In the genomic region with DNA sequence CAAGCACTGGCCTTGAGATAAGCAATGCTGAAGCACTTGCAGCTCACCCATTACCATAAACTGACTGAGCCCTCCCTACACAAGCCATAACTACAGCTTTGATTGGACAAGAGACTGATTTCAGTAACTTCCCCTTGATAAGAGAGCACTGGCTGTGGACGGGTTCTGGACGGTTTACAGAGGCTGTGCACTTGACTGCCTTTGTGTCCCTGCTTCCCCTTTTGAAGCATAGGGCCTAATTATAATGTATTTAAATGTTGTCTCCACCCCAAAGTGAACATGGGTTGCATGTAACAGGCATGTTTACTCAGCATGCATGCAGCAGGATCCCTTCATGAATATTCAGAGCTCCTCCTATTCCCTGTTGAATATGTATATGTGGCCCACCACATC, we compare ENCODE assay signal across 6 cellular contexts. TPM values are rescaled to one million over a fixed set of nuclear protein-coding genes. Genes with fewer than 3 reads are reported as not detected.
"Had no signal": no experiment of that assay in that cellular context is flagged by ENCODE, and none has a peak within 500 bp of the region (broad histone marks: within the 10 kb centered on the region; RNA-seq: fewer than 3 reads in every experiment).

No MANE protein-coding gene starts in this region.

RNA-seq across cellular contexts. Expression of gene RNU1-3, which starts 8.4 kb away (rescaled TPM):
- total RNA-seq: myocyte, osteoblast, right atrium auricular region had no signal
- polyA plus RNA-seq: heart left ventricle, lung, thymus had no signal
